ENCODE assay signal across 9 cellular contexts in genomic region chr7:105336009-105336408, GRCh38. TPM values are rescaled to one million over a fixed set of nuclear protein-coding genes. Genes with fewer than 3 reads are reported as not detected.
DNase-seq lines count a peak whose midpoint lies in the region; ATAC-seq and TF ChIP-seq lines count a peak whose summit lies in the region.
"Had no signal": no experiment of that assay in that cellular context is flagged by ENCODE, and none has a peak within 500 bp of the region (broad histone marks: within the 10 kb centered on the region; RNA-seq: fewer than 3 reads in every experiment).

No MANE protein-coding gene starts in this region.

- H3K9me3 ChIP-seq in PC-3 (ENCODE audit: low read length) (no peaks in the 10 kb centered on the region), thyroid gland (no peaks in the 10 kb centered on the region)

- no peak overlapping the region for H3K4me2 ChIP-seq in PC-3 (ENCODE audit: low read length)

- TF ChIP-seq POLR2A in thyroid gland (IDR thresholded peaks at IDR 0.05) = no peak

- H2AFZ ChIP-seq in PC-3 (ENCODE audit: low read length) = no peak overlapping the region

- H3K9ac ChIP-seq in PC-3 (ENCODE audit: low read length) = no peak overlapping the region

- H3K79me2 ChIP-seq in PC-3 (ENCODE audit: low read length) = peaks cover 50% of the 10 kb centered on the region

- in situ Hi-C loops in brain microvascular endothelial cell (cut with HindIII; ENCODE audit: low pct_ligation_motif_present, low sequenced_read_pairs) = no loop called here

- H4K20me1 ChIP-seq in PC-3 (ENCODE audit: low read length) = no peaks in the 10 kb centered on the region

- DNase-seq in NCI-H2196 (lab: John Stamatoyannopoulos, UW; ENCODE audit: unreplicated experiment) = peak; percentile 21
- no peak for DNase-seq in NCI-H2196 treated with DMSO at 0.1 percent for 48 hours (lab: John Stamatoyannopoulos, UW; ENCODE audit: unreplicated experiment)
- DNase-seq in PC-3 = peak; percentile 47
- DNase-seq in fibroblast of the aortic adventitia (ENCODE audit: low read depth) = peak; percentile 41
- no peak for DNase-seq in thyroid gland
- no peak for DNase-seq in brain microvascular endothelial cell
- DNase-seq: mesendoderm had no signal

- WGBS in thyroid gland, 2 donors = 49 to 55% methylated on average over 1 of the region's 1 CpG

- CTCF ChIA-PET in PC-3 (lab: Charles Lee) = no interaction called here

- no peaks in the 10 kb centered on the region for H3K9me2 ChIP-seq in PC-3 (replicated peaks; ENCODE audit: low read length)

- H3K4me3 ChIP-seq in PC-3 (ENCODE audit: low read length) (no peak overlapping the region), fibroblast of the aortic adventitia (ENCODE audit: low read depth, low read length) (no peak overlapping the region), thyroid gland (replicated peaks in 1 of 3) (no peak overlapping the region), brain microvascular endothelial cell (ENCODE audit: low read depth, low read length) (no peak overlapping the region)

- H3K27me3 ChIP-seq in PC-3 (ENCODE audit: low read length) = no peaks in the 10 kb centered on the region
- no peaks in the 10 kb centered on the region for H3K27me3 ChIP-seq in thyroid gland
- H3K27me3 ChIP-seq in brain microvascular endothelial cell (replicated peaks) = no peaks in the 10 kb centered on the region

- H3K27ac ChIP-seq in PC-3 (ENCODE audit: low read length) (no peak overlapping the region), thyroid gland (no peak overlapping the region), brain microvascular endothelial cell (no peak overlapping the region)

- H3K36me3 ChIP-seq in PC-3 (ENCODE audit: low read depth, low read length) (no peaks in the 10 kb centered on the region), thyroid gland (no peaks in the 10 kb centered on the region), brain microvascular endothelial cell (replicated peaks) (no peaks in the 10 kb centered on the region)

- POLR2A ChIA-PET in PC-3 (lab: Charles Lee; ENCODE audit: unreplicated experiment) = no interaction called here

- intact Hi-C loops in PC-3 (cut with micrococcal nuclease) (loop anchor here (2.0 to 5.0 kb wide), 4 partner anchors 195 to 414 kb away; no protein-coding TSS in a partner anchor), thyroid gland (cut with DNase I) (no loop called here)

- H3K4me1 ChIP-seq in PC-3 (ENCODE audit: insufficient read depth, low read length) = peaks cover 7% of the 10 kb centered on the region; the same call in 1 of the 2 replicates
- H3K4me1 ChIP-seq in thyroid gland = peaks cover 0 to 3% of the 10 kb centered on the region in 2 donors

- TF ChIP-seq CTCF in PC-3 (conservative IDR thresholded peaks at IDR 0.05; ENCODE audit: low read depth, low read length) (peak; percentile 57; the same call in 1 of the 2 replicates), fibroblast of the aortic adventitia (IDR thresholded peaks at IDR 0.05; ENCODE audit: insufficient read depth, low read length) (peak; percentile 33), thyroid gland (IDR thresholded peaks at IDR 0.05) (peak in 5 of 6 experiments; percentile 9 to 47 (median 37)), brain microvascular endothelial cell (IDR thresholded peaks at IDR 0.05; ENCODE audit: low read depth, low read length, missing control alignments) (no peak)

- H3F3A ChIP-seq in PC-3 (ENCODE audit: low read length, unreplicated experiment) = no peaks in the 10 kb centered on the region

- ATAC-seq in PC-3 = no peak
- ATAC-seq in HG03175 (IDR thresholded peaks at IDR 0.05; ENCODE audit: unreplicated experiment) = no peak
- ATAC-seq in GM19035 (IDR thresholded peaks at IDR 0.05; ENCODE audit: unreplicated experiment) = no peak

- no TSS peak for BruUV-seq in PC-3 (replicated peaks; lab: Mats Ljungman, UMichigan)

RNA-seq across cellular contexts. Expression of gene SRPK2, which starts 52.7 kb away (rescaled TPM):
- total RNA-seq in PC-3 (2014; rRNA removed) (21.6 and 32.1 TPM in 2 replicates), fibroblast of the aortic adventitia (ENCODE audit: low replicate concordance) (45.0 and 50.8 TPM in 2 replicates), thyroid gland (10 to 100 TPM; 37.1 to 48.1 (median 46.3) TPM)

Comparison
In these comparisons a context has a peak if more than half of its experiments do, and no peak if none do; other contexts are left out.
1. DNase-seq: peak in NCI-H2196 (single experiment), PC-3 (single experiment) and fibroblast of the aortic adventitia (single experiment); none in NCI-H2196 treated with DMSO at 0.1 percent for 48 hours (single experiment), thyroid gland (0 of 2) and brain microvascular endothelial cell (single experiment).